Comparison of ENCODE assay signal across 1 cellular context in the genomic region with DNA sequence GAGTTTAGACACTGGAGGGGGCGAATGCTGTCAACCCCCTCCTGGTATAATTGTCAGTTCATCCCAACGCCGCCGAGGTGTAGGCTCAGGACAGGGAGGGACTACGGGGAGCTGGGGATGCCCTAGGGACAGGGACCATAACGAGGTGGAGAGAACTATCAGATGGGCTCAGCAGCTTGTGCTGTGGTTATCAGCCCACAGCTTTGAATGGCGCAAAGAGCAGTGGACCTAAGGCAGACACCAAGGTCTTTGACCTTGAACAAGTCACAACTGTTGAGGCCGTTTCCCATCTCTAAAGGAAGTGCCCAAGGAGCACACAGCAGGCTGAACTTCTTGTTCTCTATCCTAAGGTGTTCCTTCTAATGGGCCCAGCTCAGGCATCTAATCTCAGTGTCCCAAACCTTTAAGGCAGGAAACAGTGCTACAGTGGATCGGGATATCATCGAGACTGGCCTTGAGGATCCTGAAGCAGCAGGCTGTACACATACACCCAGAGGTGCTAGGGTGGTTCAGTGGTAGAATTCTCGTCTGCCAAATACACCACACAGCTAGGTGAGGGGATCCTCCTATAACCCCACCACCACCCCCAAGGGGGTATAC.
TF ChIP-seq lines count a peak whose summit lies in the region.

No MANE protein-coding gene starts in this region.

TF ChIP-seq in IMR-90, 13 proteins besides CTCF, POLR2A, EP300 and RAD21 (continued from another document):
- TF ChIP-seq ELK1 (IDR thresholded peaks at IDR 0.05; ENCODE audit: borderline replicate concordance, low read depth, low read length), result no peak
- TF ChIP-seq BHLHE40 (IDR thresholded peaks at IDR 0.05; ENCODE audit: low read depth, low read length), result no peak
- TF ChIP-seq RFX5 (IDR thresholded peaks at IDR 0.05; ENCODE audit: low read depth, low read length), result no peak
